Comparison of ENCODE assay signal across 14 cellular contexts in the genomic region with DNA sequence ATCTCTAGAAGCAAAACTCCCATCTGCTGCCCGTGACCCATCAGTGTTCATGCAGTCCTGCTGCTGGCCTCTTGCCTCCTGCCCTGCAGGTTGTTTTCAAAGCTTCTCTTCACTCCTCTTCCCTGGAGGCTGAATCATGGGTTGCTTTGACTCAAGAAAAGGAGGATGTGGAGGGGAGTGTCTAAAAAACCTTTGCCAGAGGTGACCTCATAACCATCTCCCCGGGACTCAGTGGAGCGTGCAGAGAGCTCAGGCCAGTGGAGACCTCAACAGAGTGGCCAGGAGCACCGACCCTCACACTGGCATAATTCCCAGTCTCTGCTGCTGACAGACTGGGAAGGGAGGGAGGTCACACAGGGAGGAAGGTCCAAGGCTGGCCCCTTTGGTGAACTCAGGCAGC.
A peak's percentile ranks its signal among the peaks of the same experiment; 100 is the strongest.
DNase-seq lines count a peak whose midpoint lies in the region; ATAC-seq, FAIRE-seq and TF ChIP-seq lines count a peak whose summit lies in the region.
"Had no signal": no experiment of that assay in that cellular context is flagged by ENCODE, and none has a peak within 500 bp of the region (broad histone marks: within the 10 kb centered on the region; RNA-seq: fewer than 3 reads in every experiment).

No MANE protein-coding gene starts in this region.

- H3K27ac ChIP-seq in tibial artery = peak overlapping the region; percentile 14 to 45

- intact Hi-C loops in left cardiac atrium (cut with DNase I) (no loop called here), tibial artery (cut with DNase I; ENCODE audit: low total_unique reads) (no loop called here)

- no peak overlapping the region for H3K4me3 ChIP-seq in astrocyte of the spinal cord (ENCODE audit: low read depth, low read length)
- H3K4me3 ChIP-seq in tibial artery = no peak overlapping the region
- H3K4me3 ChIP-seq: coronary artery, HAP-1 had no signal

- TF ChIP-seq CTCF in astrocyte of the spinal cord (IDR thresholded peaks at IDR 0.05; ENCODE audit: low read depth, low read length) (no peak), tibial artery (IDR thresholded peaks at IDR 0.05) (no peak)

- DNase-seq in H54 (ENCODE audit: insufficient read length, low spot score) = peak; percentile 7
- DNase-seq in astrocyte of the spinal cord (ENCODE audit: low read depth, low spot score) = peak; percentile 80
- DNase-seq in left cardiac atrium = no peak
- DNase-seq in tibial artery = peak; percentile 63 to 70
- DNase-seq in NCI-H2029 (lab: John Stamatoyannopoulos, UW) = no peak
- DNase-seq in NCI-H2081 treated with DMSO at 0.1 percent for 48 hours (lab: John Stamatoyannopoulos, UW) = no peak
- DNase-seq: activated B cell treated with CpG ODN at 0.5 μM for 24 hours; activated naive CD4-positive, alpha-beta T cell treated with anti-CD3 and anti-CD28 coated beads, Interleukin-2, amount 50 U/mL, for 16 hours; CD4-positive, CD25-positive, alpha-beta regulatory T cell; islet precursor cell; stimulated activated CD4-positive, alpha-beta T cell treated with anti-CD3 and anti-CD28 coated beads, Interleukin-2, amount 100 ng/mL, for 48 hours had no signal

- TF ChIP-seq POLR2A in H54 (IDR thresholded peaks at IDR 0.05; ENCODE audit: low read depth, low read length) = no peak

- ATAC-seq in left cardiac atrium (peak; percentile 38 to 93), HG03565 (IDR thresholded peaks at IDR 0.05; ENCODE audit: unreplicated experiment) (no peak)

- H3K36me3 ChIP-seq in tibial artery = no peaks in the 10 kb centered on the region
- H3K36me3 ChIP-seq: HAP-1 had no signal

- FAIRE-seq in H54 (lab: Jason Lieb, UNC) = no peak

- in situ Hi-C loops in astrocyte of the spinal cord (cut with HindIII; ENCODE audit: low sequenced_read_pairs) = no loop called here

- no peaks in the 10 kb centered on the region for H3K27me3 ChIP-seq in tibial artery

- H3K9me3 ChIP-seq in tibial artery = no peaks in the 10 kb centered on the region
- H3K9me3 ChIP-seq: HAP-1 had no signal

- H3K4me1 ChIP-seq in tibial artery = peaks cover 0 to 22% (median 16%) of the 10 kb centered on the region in 4 donors
- H3K4me1 ChIP-seq: HAP-1 had no signal

Comparison
In these comparisons a context has a peak if more than half of its experiments do, and no peak if none do; other contexts are left out.
1. DNase-seq: peak in H54 (single experiment), astrocyte of the spinal cord (single experiment) and tibial artery (2 of 2); none in left cardiac atrium (single experiment), NCI-H2029 (single experiment) and NCI-H2081 treated with DMSO at 0.1 percent for 48 hours (single experiment).